1 cellular context compared by ENCODE assay signal in genomic region chr3:146581877-146582508, GRCh38.
TF ChIP-seq lines count a peak whose summit lies in the region.

No MANE protein-coding gene starts in this region.

TF ChIP-seq in IMR-90, 13 proteins besides CTCF, POLR2A, EP300 and RAD21:
- TF ChIP-seq FOS (IDR thresholded peaks at IDR 0.05; ENCODE audit: low read depth, low read length) (no peak), RFX5 (IDR thresholded peaks at IDR 0.05; ENCODE audit: low read depth, low read length) (no peak), CHD1 (IDR thresholded peaks at IDR 0.05; ENCODE audit: low read depth, low read length) (no peak), BHLHE40 (IDR thresholded peaks at IDR 0.05; ENCODE audit: low read depth, low read length) (no peak), USF2 (IDR thresholded peaks at IDR 0.05; ENCODE audit: low read depth, low read length) (no peak), RCOR1 (IDR thresholded peaks at IDR 0.05; ENCODE audit: insufficient replicate concordance, low read length) (no peak), NFE2L2 (IDR thresholded peaks at IDR 0.05; ENCODE audit: low read depth, low read length) (no peak), ELK1 (IDR thresholded peaks at IDR 0.05; ENCODE audit: borderline replicate concordance, low read depth, low read length) (no peak), MXI1 (IDR thresholded peaks at IDR 0.05; ENCODE audit: borderline replicate concordance, low read depth, low read length) (no peak), SMC3 (IDR thresholded peaks at IDR 0.05; ENCODE audit: low read depth, low read length) (no peak), MAFK (IDR thresholded peaks at IDR 0.05; ENCODE audit: low read depth, low read length) (no peak), CEBPB (IDR thresholded peaks at IDR 0.05; ENCODE audit: low read depth, low read length) (no peak), MAZ (IDR thresholded peaks at IDR 0.05; ENCODE audit: borderline replicate concordance, low read depth, low read length) (no peak)
